Comparison of ENCODE assay signal across 1 cellular context in genomic region chr1:40096977-40097782, GRCh38.
TF ChIP-seq lines count a peak whose summit lies in the region.

Gene PPT1, minus strand, starts transcription at chr1:40097252. Its CDS starts 14 bp downstream, at chr1:40097238.

TF ChIP-seq in K562, 482 proteins besides CTCF, POLR2A, EP300 and RAD21 (continued from another document and continues in another):
- TF ChIP-seq ZNF407 (IDR thresholded peaks at IDR 0.05; ENCODE audit: low read depth) (no peak), CBFA2T3 (IDR thresholded peaks at IDR 0.05) (no peak), POLR2G (IDR thresholded peaks at IDR 0.05; ENCODE audit: low read depth, low read length) (peak; percentile 98), ZNF445 (CRISPR knock-in tag; IDR thresholded peaks at IDR 0.05; ENCODE audit: low read depth) (no peak), HNRNPH1 (optimal IDR thresholded peaks at IDR 0.05; ENCODE audit: low read depth, low read length) (no peak), MLLT1 (IDR thresholded peaks at IDR 0.05) (no peak; a peak in 1 of 4 replicates), FOXA1 (IDR thresholded peaks at IDR 0.05; ENCODE audit: borderline replicate concordance) (no peak), HNRNPUL1 (IDR thresholded peaks at IDR 0.05; ENCODE audit: low read length) (no peak), RCOR1 (IDR thresholded peaks at IDR 0.05; ENCODE audit: borderline replicate concordance in 1 of 2, low read depth in 2 of 2, low read length in 2 of 2) (peak; percentile 49 to 93; a peak in 2 of 4 replicates), TEAD2 (tag; IDR thresholded peaks at IDR 0.05) (no peak), HOXB6 (CRISPR knock-in tag; IDR thresholded peaks at IDR 0.05; ENCODE audit: borderline replicate concordance) (no peak), ZKSCAN1 (IDR thresholded peaks at IDR 0.05; ENCODE audit: low read depth, low read length) (peak; percentile 57; the same call in 1 of the 2 replicates), ETV1 (tag; conservative IDR thresholded peaks at IDR 0.05; ENCODE audit: low read depth) (no peak), IRF2 (CRISPR knock-in tag; IDR thresholded peaks at IDR 0.05) (peak; percentile 63; the same call in 1 of the 2 replicates), ZC3H4 (CRISPR knock-in tag; IDR thresholded peaks at IDR 0.05; ENCODE audit: borderline replicate concordance) (no peak; the same call in 1 of the 2 replicates), ZNF3 (CRISPR knock-in tag; IDR thresholded peaks at IDR 0.05) (no peak), PCBP1 (IDR thresholded peaks at IDR 0.05; ENCODE audit: low read depth, low read length, poor library complexity, severe bottlenecking) (no peak), AFF4 (CRISPR knock-in tag; IDR thresholded peaks at IDR 0.05) (peak; percentile 95), SIN3A (IDR thresholded peaks at IDR 0.05; ENCODE audit: borderline replicate concordance in 2 of 2, control insufficient read depth in 1 of 2, low read depth in 2 of 2, low read length in 2 of 2) (peak in 1 of 2 experiments; percentile 94; a peak in 2 of 4 replicates), ZNF143 (CRISPR knock-in tag; IDR thresholded peaks at IDR 0.05) (peak; percentile 39), USF2 (CRISPR knock-in tag; IDR thresholded peaks at IDR 0.05) (peak; percentile 98), STAG1 (CRISPR knock-in tag; IDR thresholded peaks at IDR 0.05; ENCODE audit: borderline replicate concordance) (no peak; the same call in 1 of the 2 replicates), ZMIZ1 (IDR thresholded peaks at IDR 0.05; ENCODE audit: low read depth in 2 of 2, low read length in 2 of 2) (no peak; a peak in 1 of 4 replicates), ZNF586 (CRISPR knock-in tag; conservative IDR thresholded peaks at IDR 0.05) (no peak), ZNF512 (tag; IDR thresholded peaks at IDR 0.05) (no peak), TBP (optimal IDR thresholded peaks at IDR 0.05; ENCODE audit: low read depth, low read length) (peak; percentile 91), LEF1 (IDR thresholded peaks at IDR 0.05) (no peak), ZNF263 (CRISPR knock-in tag; IDR thresholded peaks at IDR 0.05; ENCODE audit: borderline replicate concordance) (peak; percentile 63)
- TF ChIP-seq, protein P1, sequence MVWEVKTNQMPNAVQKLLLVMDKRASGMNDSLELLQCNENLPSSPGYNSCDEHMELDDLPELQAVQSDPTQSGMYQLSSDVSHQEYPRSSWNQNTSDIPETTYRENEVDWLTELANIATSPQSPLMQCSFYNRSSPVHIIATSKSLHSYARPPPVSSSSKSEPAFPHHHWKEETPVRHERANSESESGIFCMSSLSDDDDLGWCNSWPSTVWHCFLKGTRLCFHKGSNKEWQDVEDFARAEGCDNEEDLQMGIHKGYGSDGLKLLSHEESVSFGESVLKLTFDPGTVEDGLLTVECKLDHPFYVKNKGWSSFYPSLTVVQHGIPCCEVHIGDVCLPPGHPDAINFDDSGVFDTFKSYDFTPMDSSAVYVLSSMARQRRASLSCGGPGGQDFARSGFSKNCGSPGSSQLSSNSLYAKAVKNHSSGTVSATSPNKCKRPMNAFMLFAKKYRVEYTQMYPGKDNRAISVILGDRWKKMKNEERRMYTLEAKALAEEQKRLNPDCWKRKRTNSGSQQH (CRISPR knock-in tag; IDR thresholded peaks at IDR 0.05): no peak
- TF ChIP-seq, protein P2, sequence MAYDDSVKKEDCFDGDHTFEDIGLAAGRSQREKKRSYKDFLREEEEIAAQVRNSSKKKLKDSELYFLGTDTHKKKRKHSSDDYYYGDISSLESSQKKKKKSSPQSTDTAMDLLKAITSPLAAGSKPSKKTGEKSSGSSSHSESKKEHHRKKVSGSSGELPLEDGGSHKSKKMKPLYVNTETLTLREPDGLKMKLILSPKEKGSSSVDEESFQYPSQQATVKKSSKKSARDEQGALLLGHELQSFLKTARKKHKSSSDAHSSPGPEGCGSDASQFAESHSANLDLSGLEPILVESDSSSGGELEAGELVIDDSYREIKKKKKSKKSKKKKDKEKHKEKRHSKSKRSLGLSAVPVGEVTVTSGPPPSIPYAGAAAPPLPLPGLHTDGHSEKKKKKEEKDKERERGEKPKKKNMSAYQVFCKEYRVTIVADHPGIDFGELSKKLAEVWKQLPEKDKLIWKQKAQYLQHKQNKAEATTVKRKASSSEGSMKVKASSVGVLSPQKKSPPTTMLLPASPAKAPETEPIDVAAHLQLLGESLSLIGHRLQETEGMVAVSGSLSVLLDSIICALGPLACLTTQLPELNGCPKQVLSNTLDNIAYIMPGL (CRISPR knock-in tag; IDR thresholded peaks at IDR 0.05): peak; percentile 98
